In the genomic region with DNA sequence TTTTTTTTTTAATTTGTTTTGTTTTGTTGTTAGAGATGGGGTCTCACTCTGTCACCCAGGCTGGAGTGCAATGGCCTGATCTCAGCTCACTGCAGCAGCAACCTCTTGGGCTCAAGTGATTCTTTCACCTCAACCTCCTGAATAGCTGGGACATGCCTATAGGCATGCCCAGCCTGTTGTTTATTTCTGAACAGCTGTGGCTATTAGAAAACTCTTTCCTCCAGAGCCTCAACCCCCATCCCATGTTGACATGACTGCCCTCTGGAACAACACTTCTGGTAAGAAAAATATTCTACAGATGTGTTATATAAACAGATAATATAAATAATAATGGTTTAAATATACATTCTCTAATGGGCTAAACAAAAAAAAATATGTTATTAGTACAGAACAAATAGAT, we compare ENCODE assay signal across 30 cellular contexts. TPM values are rescaled to one million over a fixed set of nuclear protein-coding genes. Genes with fewer than 3 reads are reported as not detected.
A peak's percentile ranks its signal among the peaks of the same experiment; 100 is the strongest.
DNase-seq lines count a peak whose midpoint lies in the region; ATAC-seq and TF ChIP-seq lines count a peak whose summit lies in the region.
"Had no signal": no experiment of that assay in that cellular context is flagged by ENCODE, and none has a peak within 500 bp of the region (broad histone marks: within the 10 kb centered on the region; RNA-seq: fewer than 3 reads in every experiment).

No MANE protein-coding gene starts in this region.

- peak; percentile 33 for DNase-seq in AG10803 (ENCODE audit: low read depth)
- DNase-seq in WERI-Rb-1 = no peak
- peak; percentile 21 for DNase-seq in fibroblast of mammary gland (ENCODE audit: low read depth)
- DNase-seq in neural crest cell (ENCODE audit: low read depth, low spot score) = no peak
- no peak for DNase-seq in germinal center (ENCODE audit: low spot score)
- DNase-seq: activated CD4-positive, alpha-beta T cell treated with anti-CD3 and anti-CD28 coated beads, Interleukin-2, amount 10 ng/mL, durations not matched to agents 24 days and 14 days; activated effector memory CD4-positive, alpha-beta T cell treated with anti-CD3 and anti-CD28 coated beads, Interleukin-2, amount 50 U/mL, for 16 hours; activated naive CD8-positive, alpha-beta T cell treated with anti-CD3 and anti-CD28 coated beads for 36 hours; activated T-cell treated with anti-CD3 and anti-CD28 coated beads, Interleukin-2, amount 50 U/mL, for 1 hour; Calu3; dorsolateral prefrontal cortex; hypothalamus; immature natural killer cell; left ventricle myocardium inferior; midbrain; NCI-H1092 treated with DMSO at 0.1 percent for 48 hours; NCI-H187; NCI-H2227 treated with DMSO at 0.1 percent for 48 hours; NCI-H526 treated with DMSO at 0.1 percent for 48 hours; Peyer's patch; SIG-M5; stimulated activated CD4-positive, alpha-beta T cell treated with anti-CD3 and anti-CD28 coated beads, Interleukin-4, amount 100 ng/mL, for 4 hours; stimulated activated naive B cell treated with anti-CD40 and anti-IgM and Interleukin-4, amounts not matched to agents 10 μg/mL and 1 μg/mL and 100 μg/mL, for 72 hours; upper lobe of right lung had no signal

- TF ChIP-seq CTCF in AG10803 (conservative IDR thresholded peaks at IDR 0.05; ENCODE audit: low read length) (no peak), WERI-Rb-1 (IDR thresholded peaks at IDR 0.05; ENCODE audit: low read depth, low read length) (no peak), fibroblast of mammary gland (conservative IDR thresholded peaks at IDR 0.05; ENCODE audit: control insufficient read depth, insufficient read depth, low read depth, low read length) (no peak), neural crest cell (conservative IDR thresholded peaks at IDR 0.05) (no peak), gastroesophageal sphincter (IDR thresholded peaks at IDR 0.05) (no peak)

- H3K9me3 ChIP-seq in WERI-Rb-1 (ENCODE audit: severe bottlenecking) (peaks cover 3% of the 10 kb centered on the region), gastroesophageal sphincter (peaks cover 0 to 13% (median 0%) of the 10 kb centered on the region in 3 donors)

- H3K36me3 Mint-ChIP-seq in neural crest cell (ENCODE audit: low read depth) = peaks cover 16% of the 10 kb centered on the region

- TF ChIP-seq EP300 in gastroesophageal sphincter (IDR thresholded peaks at IDR 0.05) = no peak

- peak overlapping the region; percentile 20; the same call in 1 of the 2 replicates for H3K27ac ChIP-seq in WERI-Rb-1
- H3K27ac ChIP-seq in gastroesophageal sphincter = no peak overlapping the region
- H3K27ac ChIP-seq: dorsolateral prefrontal cortex, left ventricle myocardium inferior, parathyroid adenoma, Peyer's patch, upper lobe of right lung, VCaP had no signal

- no peaks in the 10 kb centered on the region for H3K4me1 Mint-ChIP-seq in neural crest cell
- H3K4me1 Mint-ChIP-seq: activated CD4-positive, alpha-beta T cell treated with anti-CD3 and anti-CD28 coated beads, Interleukin-2, amount 10 ng/mL, durations not matched to agents 24 days and 14 days; activated naive CD8-positive, alpha-beta T cell treated with anti-CD3 and anti-CD28 coated beads for 36 hours; central memory CD8-positive, alpha-beta T cell; stimulated activated naive B cell treated with anti-CD40 and anti-IgM and Interleukin-4, amounts not matched to agents 10 μg/mL and 1 μg/mL and 100 μg/mL, for 72 hours had no signal

- H3K36me3 ChIP-seq in WERI-Rb-1 (no peaks in the 10 kb centered on the region), gastroesophageal sphincter (no peaks in the 10 kb centered on the region)
- H3K36me3 ChIP-seq: left ventricle myocardium inferior, Peyer's patch, upper lobe of right lung had no signal

- ATAC-seq in HG02759 (IDR thresholded peaks at IDR 0.05; ENCODE audit: unreplicated experiment) (no peak), gastroesophageal sphincter (no peak)
- ATAC-seq: natural killer cell treated with Interleukin-12 subunit alpha and Interleukin-12 subunit beta and Interleukin-15 and Interleukin-18, amount 100 ng/mL, for 72 hours; stimulated activated naive B cell treated with anti-CD40 and anti-IgM and Interleukin-4, amounts not matched to agents 10 μg/mL and 1 μg/mL and 100 μg/mL, for 72 hours; upper lobe of right lung had no signal

- H3K27me3 Mint-ChIP-seq in neural crest cell (ENCODE audit: low read depth) = no peaks in the 10 kb centered on the region
- H3K27me3 Mint-ChIP-seq: activated CD4-positive, alpha-beta T cell treated with anti-CD3 and anti-CD28 coated beads, Interleukin-2, amount 10 ng/mL, durations not matched to agents 24 days and 14 days; activated naive CD8-positive, alpha-beta T cell treated with anti-CD3 and anti-CD28 coated beads for 36 hours; central memory CD8-positive, alpha-beta T cell; natural killer cell treated with Interleukin-12 subunit alpha and Interleukin-12 subunit beta and Interleukin-15 and Interleukin-18, amount 100 ng/mL, for 72 hours; stimulated activated naive B cell treated with anti-CD40 and anti-IgM and Interleukin-4, amounts not matched to agents 10 μg/mL and 1 μg/mL and 100 μg/mL, for 72 hours had no signal

- H3K4me3 ChIP-seq in AG10803 (ENCODE audit: low read length) = no peak overlapping the region
- no peak overlapping the region for H3K4me3 ChIP-seq in WERI-Rb-1 (ENCODE audit: low read depth, low read length)
- H3K4me3 ChIP-seq in fibroblast of mammary gland (ENCODE audit: control insufficient read depth, low read depth, low read length) = no peak overlapping the region
- H3K4me3 ChIP-seq in gastroesophageal sphincter = no peak overlapping the region
- H3K4me3 ChIP-seq: dorsolateral prefrontal cortex, left ventricle myocardium inferior, Peyer's patch, upper lobe of right lung had no signal

- H3K4me3 Mint-ChIP-seq in neural crest cell = no peak overlapping the region
- H3K4me3 Mint-ChIP-seq: activated CD4-positive, alpha-beta T cell treated with anti-CD3 and anti-CD28 coated beads, Interleukin-2, amount 10 ng/mL, durations not matched to agents 24 days and 14 days; activated naive CD8-positive, alpha-beta T cell treated with anti-CD3 and anti-CD28 coated beads for 36 hours; central memory CD8-positive, alpha-beta T cell; immature natural killer cell; natural killer cell treated with Interleukin-12 subunit alpha and Interleukin-12 subunit beta and Interleukin-15 and Interleukin-18, amount 100 ng/mL, for 72 hours; stimulated activated naive B cell treated with anti-CD40 and anti-IgM and Interleukin-4, amounts not matched to agents 10 μg/mL and 1 μg/mL and 100 μg/mL, for 72 hours had no signal

- H3K27me3 ChIP-seq in WERI-Rb-1 (ENCODE audit: insufficient read depth, low read depth, severe bottlenecking) (no peaks in the 10 kb centered on the region), gastroesophageal sphincter (no peaks in the 10 kb centered on the region)
- H3K27me3 ChIP-seq: dorsolateral prefrontal cortex, Peyer's patch, upper lobe of right lung had no signal

- no peak for TF ChIP-seq POLR2A in gastroesophageal sphincter (IDR thresholded peaks at IDR 0.05)

- H3K4me1 ChIP-seq in gastroesophageal sphincter = no peaks in the 10 kb centered on the region
- H3K4me1 ChIP-seq: left ventricle myocardium inferior, parathyroid adenoma, Peyer's patch, upper lobe of right lung had no signal

- peak overlapping the region; percentile 67 for H3K27ac Mint-ChIP-seq in neural crest cell (ENCODE audit: unreplicated experiment)
- H3K27ac Mint-ChIP-seq: activated CD4-positive, alpha-beta T cell treated with anti-CD3 and anti-CD28 coated beads, Interleukin-2, amount 10 ng/mL, durations not matched to agents 24 days and 14 days; activated naive CD8-positive, alpha-beta T cell treated with anti-CD3 and anti-CD28 coated beads for 36 hours; immature natural killer cell; natural killer cell treated with Interleukin-12 subunit alpha and Interleukin-12 subunit beta and Interleukin-15 and Interleukin-18, amount 100 ng/mL, for 72 hours; stimulated activated naive B cell treated with anti-CD40 and anti-IgM and Interleukin-4, amounts not matched to agents 10 μg/mL and 1 μg/mL and 100 μg/mL, for 72 hours had no signal

- peaks cover 5% of the 10 kb centered on the region for H3K9me3 Mint-ChIP-seq in neural crest cell

RNA-seq across cellular contexts. Expression of a gene that starts 44.4 kb away (rescaled TPM):
- total RNA-seq in neural crest cell (48.2 and 50.4 TPM in 2 replicates), gastroesophageal sphincter (100 to 1,000 TPM; 112 to 173 (median 118) TPM)

Comparison
In these comparisons a context has a peak if more than half of its experiments do, and no peak if none do; other contexts are left out.
1. DNase-seq: peak in AG10803 (single experiment) and fibroblast of mammary gland (single experiment); none in WERI-Rb-1 (single experiment), neural crest cell (single experiment) and germinal center (single experiment).